Comparison of ENCODE assay signal across 15 cellular contexts in the genomic region with DNA sequence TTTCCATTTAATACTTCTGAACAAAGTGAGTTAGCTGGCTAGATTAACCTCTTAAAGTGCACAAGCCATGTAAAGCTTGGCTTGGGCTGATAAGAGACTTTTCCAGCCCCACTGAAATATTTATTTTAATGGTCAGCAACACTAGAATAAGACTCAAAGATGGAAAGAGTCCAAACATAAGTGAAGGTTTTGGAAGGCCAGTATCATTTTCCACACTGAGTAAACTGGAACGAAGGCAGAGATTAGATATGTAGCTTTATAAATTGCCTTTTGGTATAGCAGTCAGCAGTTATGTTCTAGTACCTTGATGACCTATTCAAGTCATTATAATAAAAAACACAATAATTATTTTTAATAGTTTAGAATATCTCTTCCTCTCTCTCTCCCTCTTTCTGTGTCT.
DNase-seq lines count a peak whose midpoint lies in the region; ATAC-seq and TF ChIP-seq lines count a peak whose summit lies in the region.
"Had no signal": no experiment of that assay in that cellular context is flagged by ENCODE, and none has a peak within 500 bp of the region (broad histone marks: within the 10 kb centered on the region; RNA-seq: fewer than 3 reads in every experiment).

No MANE protein-coding gene starts in this region.

- no peak overlapping the region for H3K4me3 ChIP-seq in right cardiac atrium (ENCODE audit: low read length)
- H3K4me3 ChIP-seq in SK-N-MC: no peak overlapping the region
- no peak overlapping the region for H3K4me3 ChIP-seq in fibroblast of the aortic adventitia (ENCODE audit: low read depth, low read length)
- no peak overlapping the region for H3K4me3 ChIP-seq in effector memory CD4-positive, alpha-beta T cell (ENCODE audit: insufficient read depth, low read depth, low read length, poor library complexity, severe bottlenecking)
- H3K4me3 ChIP-seq: A549 had no signal

- ATAC-seq in left ventricle myocardium superior: peak; percentile 77
- ATAC-seq in right cardiac atrium: no peak
- no peak for ATAC-seq in GM21526 (IDR thresholded peaks at IDR 0.05; ENCODE audit: low FRiP score, unreplicated experiment)
- ATAC-seq: A549; CD8-positive, alpha-beta T cell; HepG2 had no signal

- no peaks in the 10 kb centered on the region for H3K27me3 ChIP-seq in right cardiac atrium (ENCODE audit: control insufficient read depth, insufficient read depth)
- no peaks in the 10 kb centered on the region for H3K27me3 ChIP-seq in effector memory CD4-positive, alpha-beta T cell (replicated peaks; ENCODE audit: control insufficient read depth, insufficient read depth, low read length, poor library complexity, severe bottlenecking)

- intact Hi-C loops in left ventricle myocardium superior (cut with micrococcal nuclease): no loop called here
- intact Hi-C loops in right cardiac atrium (cut with DNase I): no loop called here

- 34% methylated on average over 1 of the region's 1 CpG for WGBS in right cardiac atrium

- DNase-seq in left ventricle myocardium superior: no peak
- DNase-seq in right cardiac atrium: no peak
- DNase-seq in SK-N-MC (ENCODE audit: low read depth, low spot score): no peak
- peak; percentile 69 for DNase-seq in fibroblast of the aortic adventitia (ENCODE audit: low read depth)
- no peak for DNase-seq in effector memory CD4-positive, alpha-beta T cell
- DNase-seq: CD8-positive, alpha-beta T cell; COR-L47; DMS153; DND-41; GDM1; HCEC 1CT; HFFc6 had no signal

- H3K9ac ChIP-seq in SK-N-MC (ENCODE audit: insufficient read length): no peak overlapping the region

- TF ChIP-seq CTCF in fibroblast of the aortic adventitia (IDR thresholded peaks at IDR 0.05; ENCODE audit: insufficient read depth, low read length): no peak

- H3K9me3 ChIP-seq in right cardiac atrium (ENCODE audit: control insufficient read depth, low read length): no peaks in the 10 kb centered on the region
- peaks cover 15% of the 10 kb centered on the region for H3K9me3 ChIP-seq in SK-N-MC (ENCODE audit: low read depth, low read length)
- H3K9me3 ChIP-seq in effector memory CD4-positive, alpha-beta T cell (ENCODE audit: control insufficient read depth, low read length): no peaks in the 10 kb centered on the region
- H3K9me3 ChIP-seq: A549 had no signal

- H3K27ac ChIP-seq in right cardiac atrium (ENCODE audit: low read length): no peak overlapping the region
- 0 out of 2 replicates have a peak overlapping the region, but pooled peaks have one; percentile 97 for H3K27ac ChIP-seq in SK-N-MC
- H3K27ac ChIP-seq in effector memory CD4-positive, alpha-beta T cell (ENCODE audit: insufficient read depth, low read length, poor library complexity, severe bottlenecking): no peak overlapping the region
- H3K27ac ChIP-seq: A549 had no signal

- peaks cover 2% of the 10 kb centered on the region for H3K4me1 ChIP-seq in right cardiac atrium (ENCODE audit: control insufficient read depth, insufficient read depth, low read length)
- no peaks in the 10 kb centered on the region for H3K4me1 ChIP-seq in effector memory CD4-positive, alpha-beta T cell (ENCODE audit: control insufficient read depth, insufficient read depth, low read length, poor library complexity, severe bottlenecking)
- H3K4me1 ChIP-seq: A549 had no signal

- H3K36me3 ChIP-seq in SK-N-MC (ENCODE audit: insufficient read depth, low read length): peaks cover 67% of the 10 kb centered on the region
- H3K36me3 ChIP-seq in effector memory CD4-positive, alpha-beta T cell (ENCODE audit: control insufficient read depth, insufficient read depth, low read length): no peaks in the 10 kb centered on the region
